1 cellular context compared by ENCODE assay signal in genomic region chrX:47098746-47099145, GRCh38.
A peak's percentile ranks its signal among the peaks of the same experiment; 100 is the strongest.
TF ChIP-seq lines count a peak whose summit lies in the region.

No MANE protein-coding gene starts in this region.

TF ChIP-seq in HEK293, 187 proteins besides CTCF, POLR2A, EP300 and RAD21 (continued from another document):
- TF ChIP-seq REST (tag by site-specific recombination; IDR thresholded peaks at IDR 0.05) = peak; percentile 86
